In genomic region chr1:215002471-215002870, GRCh38 we compare ENCODE assay signal across 21 cellular contexts.
DNase-seq lines count a peak whose midpoint lies in the region; ATAC-seq and TF ChIP-seq lines count a peak whose summit lies in the region.
"Had no signal": no experiment of that assay in that cellular context is flagged by ENCODE, and none has a peak within 500 bp of the region (broad histone marks: within the 10 kb centered on the region; RNA-seq: fewer than 3 reads in every experiment).

No MANE protein-coding gene starts in this region.

- no TSS peak for BruUV-seq in PC-9 (replicated peaks; lab: Mats Ljungman, UMichigan)

- no peaks in the 10 kb centered on the region for H3K79me2 ChIP-seq in PC-9 (ENCODE audit: low read depth)
- peaks cover 9% of the 10 kb centered on the region for H3K79me2 ChIP-seq in osteoblast (ENCODE audit: insufficient read depth, low read length)

- CTCF ChIA-PET in PC-9 (lab: Charles Lee) = no interaction called here
- CTCF ChIA-PET in naive thymus-derived CD4-positive, alpha-beta T cell (lab: Charles Lee) = no interaction called here

- POLR2A ChIA-PET in PC-9 (lab: Charles Lee; ENCODE audit: unreplicated experiment) = no interaction called here
- POLR2A ChIA-PET in naive thymus-derived CD4-positive, alpha-beta T cell (lab: Charles Lee) = no interaction called here

- no peak overlapping the region for H3K4me3 Mint-ChIP-seq in naive thymus-derived CD4-positive, alpha-beta T cell
- H3K4me3 Mint-ChIP-seq: activated CD4-positive, alpha-beta memory T cell treated with anti-CD3 and anti-CD28 coated beads for 36 hours; brain had no signal

- no peaks in the 10 kb centered on the region for H3K9me2 ChIP-seq in PC-9 (ENCODE audit: insufficient read depth)

- no peaks in the 10 kb centered on the region for H3K4me1 Mint-ChIP-seq in naive thymus-derived CD4-positive, alpha-beta T cell

- H3K4me1 ChIP-seq in PC-9 (replicated peaks; ENCODE audit: insufficient read depth) (no peaks in the 10 kb centered on the region), osteoblast (ENCODE audit: insufficient read depth, low read length) (peaks cover 38% of the 10 kb centered on the region)
- no peaks in the 10 kb centered on the region for H3K4me1 ChIP-seq in naive thymus-derived CD4-positive, alpha-beta T cell (ENCODE audit: control insufficient read depth in 2 of 2, insufficient read depth in 2 of 2, low read length in 2 of 2)
- H3K4me1 ChIP-seq: heart right ventricle, prostate gland had no signal

- H3K36me3 Mint-ChIP-seq in naive thymus-derived CD4-positive, alpha-beta T cell = no peaks in the 10 kb centered on the region
- H3K36me3 Mint-ChIP-seq: activated CD4-positive, alpha-beta memory T cell treated with anti-CD3 and anti-CD28 coated beads for 36 hours; brain had no signal

- peaks cover 0 to 5% (median 0%) of the 10 kb centered on the region in 5 donors for H3K27me3 Mint-ChIP-seq in naive thymus-derived CD4-positive, alpha-beta T cell
- H3K27me3 Mint-ChIP-seq: activated CD4-positive, alpha-beta memory T cell treated with anti-CD3 and anti-CD28 coated beads for 36 hours; brain had no signal

- no peaks in the 10 kb centered on the region for H3F3A ChIP-seq in PC-9 (ENCODE audit: insufficient read depth, low read depth)

- peaks cover 0 to 5% (median 0%) of the 10 kb centered on the region in 11 donors for H3K9me3 Mint-ChIP-seq in naive thymus-derived CD4-positive, alpha-beta T cell
- H3K9me3 Mint-ChIP-seq: activated CD4-positive, alpha-beta memory T cell treated with anti-CD3 and anti-CD28 coated beads for 36 hours had no signal

- H3K36me3 ChIP-seq in PC-9 (ENCODE audit: low read depth) (no peaks in the 10 kb centered on the region), osteoblast (ENCODE audit: insufficient read depth, low read length) (peaks cover 8% of the 10 kb centered on the region)
- H3K36me3 ChIP-seq in naive thymus-derived CD4-positive, alpha-beta T cell (ENCODE audit: control insufficient read depth in 2 of 3, insufficient read depth in 3 of 3, low read length in 3 of 3) = no peaks in the 10 kb centered on the region
- H3K36me3 ChIP-seq: heart right ventricle, prostate gland had no signal

- H3K4me2 ChIP-seq in PC-9 (no peak overlapping the region), osteoblast (ENCODE audit: insufficient read depth, low read length) (peak overlapping the region; percentile 60)

- H3K4me3 ChIP-seq in PC-9 = no peak overlapping the region
- no peak overlapping the region for H3K4me3 ChIP-seq in osteoblast (ENCODE audit: insufficient read depth, low read length)
- no peak overlapping the region for H3K4me3 ChIP-seq in naive thymus-derived CD4-positive, alpha-beta T cell (ENCODE audit: low read length)
- H3K4me3 ChIP-seq: heart right ventricle, prostate gland had no signal

- H3K27ac Mint-ChIP-seq in naive thymus-derived CD4-positive, alpha-beta T cell = no peak overlapping the region
- H3K27ac Mint-ChIP-seq: activated CD4-positive, alpha-beta memory T cell treated with anti-CD3 and anti-CD28 coated beads for 36 hours; brain had no signal

- TF ChIP-seq CTCF in PC-9 (conservative IDR thresholded peaks at IDR 0.05) = no peak
- no peak for TF ChIP-seq CTCF in osteoblast (IDR thresholded peaks at IDR 0.05; ENCODE audit: extremely low read depth, low read depth, low read length)

- DNase-seq in EL (peak; percentile 92), PC-9 (no peak), epithelial cell of prostate (ENCODE audit: low read depth, low spot score) (no peak), osteoblast (ENCODE audit: insufficient read length, low spot score, missing footprints) (peak; percentile 78), HuH-7.5 (ENCODE audit: low spot score) (no peak)
- DNase-seq in naive thymus-derived CD4-positive, alpha-beta T cell = no peak
- no peak for DNase-seq in activated CD4-positive, CD25-positive, alpha-beta regulatory T cell (lab: John Stamatoyannopoulos, UW)
- DNase-seq: activated CD4-positive, alpha-beta memory T cell treated with anti-CD3 and anti-CD28 coated beads for 36 hours; activated effector memory CD4-positive, alpha-beta T cell treated with anti-CD3 and anti-CD28 coated beads, Interleukin-2, amount 50 U/mL, for 16 hours; C1 segment of cervical spinal cord; DMS79; effector CD8-positive, alpha-beta T cell; heart right ventricle; left cardiac atrium; NCI-H1436; NCI-H748 treated with DMSO at 0.1 percent for 48 hours; T-helper 9 cell had no signal

- intact Hi-C loops in PC-9 (cut with micrococcal nuclease; ENCODE audit: unreplicated experiment) = no loop called here
- intact Hi-C loops in naive thymus-derived CD4-positive, alpha-beta T cell (cut with micrococcal nuclease) = no loop called here

- H4K20me1 ChIP-seq in PC-9 (ENCODE audit: insufficient read depth) (no peaks in the 10 kb centered on the region), osteoblast (ENCODE audit: insufficient read depth, low read length) (no peaks in the 10 kb centered on the region)

- no peak for ATAC-seq in naive thymus-derived CD4-positive, alpha-beta T cell
- ATAC-seq in HG02623 (IDR thresholded peaks at IDR 0.05; ENCODE audit: unreplicated experiment) = no peak
- ATAC-seq: heart right ventricle, left cardiac atrium, Right ventricle myocardium inferior had no signal

- H3K27me3 ChIP-seq in PC-9 (ENCODE audit: insufficient read depth, low read depth) (no peaks in the 10 kb centered on the region), osteoblast (ENCODE audit: insufficient read depth, low read length) (no peaks in the 10 kb centered on the region)
- H3K27me3 ChIP-seq in naive thymus-derived CD4-positive, alpha-beta T cell (ENCODE audit: control insufficient read depth in 2 of 2, insufficient read depth in 2 of 2, low read length in 2 of 2) = peaks cover 0 to 2% of the 10 kb centered on the region in 2 donors
- H3K27me3 ChIP-seq: heart right ventricle had no signal

- H3K9me3 ChIP-seq in PC-9 (ENCODE audit: insufficient read depth, low read depth) (no peaks in the 10 kb centered on the region), osteoblast (ENCODE audit: low read depth, low read length) (no peaks in the 10 kb centered on the region)
- H3K9me3 ChIP-seq in naive thymus-derived CD4-positive, alpha-beta T cell (ENCODE audit: control insufficient read depth in 2 of 3, low read length in 3 of 3) = no peaks in the 10 kb centered on the region
- H3K9me3 ChIP-seq: heart right ventricle, prostate gland had no signal

- H3K27ac ChIP-seq in PC-9 (no peak overlapping the region), epithelial cell of prostate (peak overlapping the region; percentile 39), osteoblast (ENCODE audit: low read depth, low read length) (peak overlapping the region; percentile 86)
- no peak overlapping the region for H3K27ac ChIP-seq in naive thymus-derived CD4-positive, alpha-beta T cell (ENCODE audit: low read depth, low read length)
- H3K27ac ChIP-seq: heart right ventricle, prostate gland had no signal

- H2AFZ ChIP-seq in PC-9 (peak overlapping the region; percentile 30; the same call in 1 of the 2 replicates), osteoblast (ENCODE audit: low read length) (no peak overlapping the region)

Comparison
In these comparisons a context has a peak if more than half of its experiments do, and no peak if none do; other contexts are left out.
1. DNase-seq: peak in EL (single experiment) and osteoblast (single experiment); none in PC-9 (0 of 2), epithelial cell of prostate (single experiment), HuH-7.5 (single experiment), naive thymus-derived CD4-positive, alpha-beta T cell (0 of 9) and activated CD4-positive, CD25-positive, alpha-beta regulatory T cell (0 of 4).
2. H3K27ac ChIP-seq: peak in epithelial cell of prostate (single experiment) and osteoblast (single experiment); none in PC-9 (single experiment) and naive thymus-derived CD4-positive, alpha-beta T cell (single experiment).